In the genomic region with DNA sequence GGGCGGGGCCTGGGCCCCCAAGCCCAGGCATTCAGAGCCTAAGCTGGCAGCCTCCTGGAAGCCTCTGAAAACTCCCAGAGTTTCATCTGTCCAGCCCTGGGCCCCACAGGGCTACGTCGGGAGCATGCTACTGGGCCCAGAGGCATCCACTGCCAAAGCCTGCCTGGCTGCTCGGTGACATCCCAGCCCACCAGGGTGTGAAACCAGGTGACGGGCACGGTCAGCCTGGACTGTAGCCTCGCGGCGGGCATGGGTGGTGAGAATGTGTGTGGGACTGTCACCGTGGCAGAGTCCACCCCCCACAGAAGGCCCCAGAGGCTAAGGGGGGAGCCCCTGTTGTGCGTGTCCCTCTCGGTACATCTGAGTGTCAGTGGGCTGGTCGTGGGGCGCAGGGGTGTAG, we compare ENCODE assay signal across 2 cellular contexts.
TF ChIP-seq lines count a peak whose summit lies in the region.

No MANE protein-coding gene starts in this region.

TF ChIP-seq in IMR-90, 13 proteins besides CTCF, POLR2A, EP300 and RAD21:
- no peak for TF ChIP-seq RCOR1 (IDR thresholded peaks at IDR 0.05; ENCODE audit: insufficient replicate concordance, low read length)
- no peak for TF ChIP-seq MAZ (IDR thresholded peaks at IDR 0.05; ENCODE audit: borderline replicate concordance, low read depth, low read length)
- no peak for TF ChIP-seq CHD1 (IDR thresholded peaks at IDR 0.05; ENCODE audit: low read depth, low read length)
- no peak for TF ChIP-seq MAFK (IDR thresholded peaks at IDR 0.05; ENCODE audit: low read depth, low read length)
- no peak for TF ChIP-seq BHLHE40 (IDR thresholded peaks at IDR 0.05; ENCODE audit: low read depth, low read length)
- no peak for TF ChIP-seq NFE2L2 (IDR thresholded peaks at IDR 0.05; ENCODE audit: low read depth, low read length)
- no peak for TF ChIP-seq RFX5 (IDR thresholded peaks at IDR 0.05; ENCODE audit: low read depth, low read length)
- no peak for TF ChIP-seq SMC3 (IDR thresholded peaks at IDR 0.05; ENCODE audit: low read depth, low read length)
- TF ChIP-seq MXI1 (IDR thresholded peaks at IDR 0.05; ENCODE audit: borderline replicate concordance, low read depth, low read length) = no peak
- no peak for TF ChIP-seq FOS (IDR thresholded peaks at IDR 0.05; ENCODE audit: low read depth, low read length)
- no peak for TF ChIP-seq CEBPB (IDR thresholded peaks at IDR 0.05; ENCODE audit: low read depth, low read length)
- TF ChIP-seq, protein P1, sequence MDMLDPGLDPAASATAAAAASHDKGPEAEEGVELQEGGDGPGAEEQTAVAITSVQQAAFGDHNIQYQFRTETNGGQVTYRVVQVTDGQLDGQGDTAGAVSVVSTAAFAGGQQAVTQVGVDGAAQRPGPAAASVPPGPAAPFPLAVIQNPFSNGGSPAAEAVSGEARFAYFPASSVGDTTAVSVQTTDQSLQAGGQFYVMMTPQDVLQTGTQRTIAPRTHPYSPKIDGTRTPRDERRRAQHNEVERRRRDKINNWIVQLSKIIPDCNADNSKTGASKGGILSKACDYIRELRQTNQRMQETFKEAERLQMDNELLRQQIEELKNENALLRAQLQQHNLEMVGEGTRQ (IDR thresholded peaks at IDR 0.05; ENCODE audit: low read depth, low read length) = no peak
- TF ChIP-seq, protein P2, sequence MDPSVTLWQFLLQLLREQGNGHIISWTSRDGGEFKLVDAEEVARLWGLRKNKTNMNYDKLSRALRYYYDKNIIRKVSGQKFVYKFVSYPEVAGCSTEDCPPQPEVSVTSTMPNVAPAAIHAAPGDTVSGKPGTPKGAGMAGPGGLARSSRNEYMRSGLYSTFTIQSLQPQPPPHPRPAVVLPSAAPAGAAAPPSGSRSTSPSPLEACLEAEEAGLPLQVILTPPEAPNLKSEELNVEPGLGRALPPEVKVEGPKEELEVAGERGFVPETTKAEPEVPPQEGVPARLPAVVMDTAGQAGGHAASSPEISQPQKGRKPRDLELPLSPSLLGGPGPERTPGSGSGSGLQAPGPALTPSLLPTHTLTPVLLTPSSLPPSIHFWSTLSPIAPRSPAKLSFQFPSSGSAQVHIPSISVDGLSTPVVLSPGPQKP (IDR thresholded peaks at IDR 0.05; ENCODE audit: borderline replicate concordance, low read depth, low read length) = no peak
TF ChIP-seq in IMR-90: peak in this region for 0.

TF ChIP-seq in H1, 55 proteins besides CTCF, POLR2A, EP300 and RAD21:
- TF ChIP-seq NRF1 (IDR thresholded peaks at IDR 0.05; ENCODE audit: low read depth, low read length) (no peak), PHF8 (conservative IDR thresholded peaks at IDR 0.05; ENCODE audit: low read depth, low read length) (no peak), JUND (IDR thresholded peaks at IDR 0.05; ENCODE audit: low read length) (no peak), RXRA (IDR thresholded peaks at IDR 0.05; ENCODE audit: insufficient read depth, low read depth, low read length) (no peak), YY1 (IDR thresholded peaks at IDR 0.05; ENCODE audit: low read depth, low read length) (no peak), SUZ12 (IDR thresholded peaks at IDR 0.05; ENCODE audit: low read length) (no peak), NANOG (IDR thresholded peaks at IDR 0.05; ENCODE audit: insufficient read depth, low read depth, low read length, poor library complexity, severe bottlenecking) (no peak), POLR2AphosphoS5 (IDR thresholded peaks at IDR 0.05; ENCODE audit: low read depth, low read length) (no peak), EGR1 (IDR thresholded peaks at IDR 0.05; ENCODE audit: borderline replicate concordance, low read depth, low read length) (no peak), SIX5 (IDR thresholded peaks at IDR 0.05; ENCODE audit: low read depth, low read length) (no peak), EZH2 (IDR thresholded peaks at IDR 0.05; ENCODE audit: low read depth, low read length, severe bottlenecking) (no peak), CEBPB (IDR thresholded peaks at IDR 0.05; ENCODE audit: low read depth, low read length) (no peak), CBX5 (IDR thresholded peaks at IDR 0.05; ENCODE audit: low read depth, low read length) (no peak), KDM4A (IDR thresholded peaks at IDR 0.05; ENCODE audit: low read depth, low read length, severe bottlenecking) (no peak), SP4 (IDR thresholded peaks at IDR 0.05; ENCODE audit: low read length) (no peak)
- TF ChIP-seq, protein P3, sequence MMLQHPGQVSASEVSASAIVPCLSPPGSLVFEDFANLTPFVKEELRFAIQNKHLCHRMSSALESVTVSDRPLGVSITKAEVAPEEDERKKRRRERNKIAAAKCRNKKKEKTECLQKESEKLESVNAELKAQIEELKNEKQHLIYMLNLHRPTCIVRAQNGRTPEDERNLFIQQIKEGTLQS (IDR thresholded peaks at IDR 0.05; ENCODE audit: insufficient read depth, low read depth, low read length) = no peak
